Comparison of ENCODE assay signal across 8 cellular contexts in genomic region chr20:47356220-47356525, GRCh38. TPM values are rescaled to one million over a fixed set of nuclear protein-coding genes. Genes with fewer than 3 reads are reported as not detected.
DNase-seq lines count a peak whose midpoint lies in the region; ATAC-seq and TF ChIP-seq lines count a peak whose summit lies in the region.

No MANE protein-coding gene starts in this region.

- peaks cover 68% of the 10 kb centered on the region for H3K79me2 ChIP-seq in Loucy (ENCODE audit: insufficient read depth, low read length)

- peak overlapping the region in 2 of 3 experiments; percentile 91 to 94 for H3K4me3 Mint-ChIP-seq in nephron

- DNase-seq in BE2C (no peak), coronary artery (ENCODE audit: low spot score) (no peak), epidermal melanocyte (ENCODE audit: insufficient read length, low spot score) (no peak), GM03348 (ENCODE audit: low spot score) (no peak)

- no peaks in the 10 kb centered on the region for H3F3A ChIP-seq in Loucy (ENCODE audit: low read depth)

- peak overlapping the region; percentile 94 for H3K4me2 ChIP-seq in Loucy (ENCODE audit: low read depth, low read length, poor library complexity, severe bottlenecking)

- H4K20me1 ChIP-seq in Loucy (ENCODE audit: insufficient read depth, low read length, poor library complexity, severe bottlenecking), result peaks cover 30% of the 10 kb centered on the region

- H3K4me1 ChIP-seq in BE2C (peaks cover 38% of the 10 kb centered on the region), Loucy (ENCODE audit: insufficient read depth, low read length, poor library complexity, severe bottlenecking) (peaks cover 67% of the 10 kb centered on the region)

- no peaks in the 10 kb centered on the region for H3K27me3 ChIP-seq in BE2C
- no peaks in the 10 kb centered on the region for H3K27me3 ChIP-seq in Loucy (ENCODE audit: insufficient read depth, low read length, poor library complexity, severe bottlenecking)

- H3K9me2 ChIP-seq in Loucy (replicated peaks; ENCODE audit: low read depth, low read length), result no peaks in the 10 kb centered on the region

- H3K27ac Mint-ChIP-seq in nephron, result no peak overlapping the region

- H2AFZ ChIP-seq in Loucy (ENCODE audit: low read length), result no peak overlapping the region

- ATAC-seq in HG03565 (IDR thresholded peaks at IDR 0.05; ENCODE audit: unreplicated experiment) (no peak), HG03280 (IDR thresholded peaks at IDR 0.05; ENCODE audit: unreplicated experiment) (no peak)

- peak overlapping the region; percentile 68 for H3K4me3 ChIP-seq in BE2C (ENCODE audit: low read depth, low read length)
- peak overlapping the region; percentile 85 for H3K4me3 ChIP-seq in Loucy (ENCODE audit: low read length, poor library complexity, severe bottlenecking)
- peak overlapping the region; percentile 20 for H3K4me3 ChIP-seq in coronary artery

- no peaks in the 10 kb centered on the region for H3K36me3 Mint-ChIP-seq in nephron (ENCODE audit: low read depth)

- no peak for TF ChIP-seq CTCF in BE2C (IDR thresholded peaks at IDR 0.05; ENCODE audit: low read depth, low read length)
- no peak for TF ChIP-seq CTCF in Loucy (conservative IDR thresholded peaks at IDR 0.05; ENCODE audit: low read length)
- TF ChIP-seq CTCF in coronary artery (IDR thresholded peaks at IDR 0.05), result no peak
- TF ChIP-seq CTCF in nephron (IDR thresholded peaks at IDR 0.05; ENCODE audit: unreplicated experiment in 3 of 3), result no peak

- H3K9me3 ChIP-seq in BE2C (no peaks in the 10 kb centered on the region), Loucy (ENCODE audit: insufficient read depth, low read depth, low read length) (no peaks in the 10 kb centered on the region)

- H3K4me1 Mint-ChIP-seq in nephron, result peaks cover 40% of the 10 kb centered on the region

- H3K9ac ChIP-seq in Loucy (ENCODE audit: low read depth, low read length, poor library complexity, severe bottlenecking), result peak overlapping the region; percentile 99

- H3K27me3 Mint-ChIP-seq in nephron (ENCODE audit: low read depth), result no peaks in the 10 kb centered on the region

- peak overlapping the region; percentile 95 to 97 for H3K27ac ChIP-seq in coronary artery

- H3K9me3 Mint-ChIP-seq in nephron, result no peaks in the 10 kb centered on the region

- H3K36me3 ChIP-seq in BE2C (peaks cover 19% of the 10 kb centered on the region), Loucy (ENCODE audit: insufficient read depth, low read length) (no peaks in the 10 kb centered on the region)

RNA-seq across cellular contexts. Expression of gene ZMYND8, which starts 0.3 kb away (rescaled TPM):
- 60.5 TPM for polyA plus RNA-seq in BE2C (2012; ENCODE audit: insufficient read depth, insufficient read length, low read depth)

Comparison
In these comparisons a context has a peak if more than half of its experiments do, and no peak if none do; other contexts are left out.
1. H3K4me3 ChIP-seq: peak in every context shown above with its lines; median percentile 85 in Loucy; 68 in BE2C; 20 in coronary artery.